ENCODE assay signal across 1 cellular context in the genomic region with DNA sequence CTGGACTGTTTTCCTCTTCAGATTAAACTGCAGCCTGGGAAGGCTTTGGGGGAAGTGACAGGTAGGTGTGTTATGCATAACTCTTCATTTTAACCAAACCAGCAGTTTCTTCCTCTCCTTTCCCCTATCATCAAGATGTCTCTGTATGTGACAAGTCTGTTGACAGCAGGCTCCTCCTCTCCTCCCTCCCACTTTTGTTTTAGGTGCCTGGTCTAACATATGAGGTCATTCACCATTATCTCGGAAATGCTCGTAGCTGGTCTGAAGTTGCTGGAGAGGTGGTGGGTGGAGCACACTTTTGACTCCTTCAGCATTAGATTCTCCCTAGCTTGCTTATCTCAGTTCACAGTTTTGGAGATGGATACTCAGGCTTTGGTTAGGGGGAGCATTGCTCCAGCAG.
TF ChIP-seq lines count a peak whose summit lies in the region.

No MANE protein-coding gene starts in this region.

TF ChIP-seq in K562, 482 proteins besides CTCF, POLR2A, EP300 and RAD21 (continued from another document):
- TF ChIP-seq, protein P1, sequence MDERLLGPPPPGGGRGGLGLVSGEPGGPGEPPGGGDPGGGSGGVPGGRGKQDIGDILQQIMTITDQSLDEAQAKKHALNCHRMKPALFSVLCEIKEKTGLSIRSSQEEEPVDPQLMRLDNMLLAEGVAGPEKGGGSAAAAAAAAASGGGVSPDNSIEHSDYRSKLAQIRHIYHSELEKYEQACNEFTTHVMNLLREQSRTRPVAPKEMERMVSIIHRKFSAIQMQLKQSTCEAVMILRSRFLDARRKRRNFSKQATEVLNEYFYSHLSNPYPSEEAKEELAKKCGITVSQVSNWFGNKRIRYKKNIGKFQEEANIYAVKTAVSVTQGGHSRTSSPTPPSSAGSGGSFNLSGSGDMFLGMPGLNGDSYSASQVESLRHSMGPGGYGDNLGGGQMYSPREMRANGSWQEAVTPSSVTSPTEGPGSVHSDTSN (CRISPR knock-in tag; IDR thresholded peaks at IDR 0.05; ENCODE audit: low read depth), result no peak
- TF ChIP-seq, protein P1 (tag; conservative IDR thresholded peaks at IDR 0.05; ENCODE audit: low read depth), result peak; percentile 64
- no peak for TF ChIP-seq ZC3H11A (IDR thresholded peaks at IDR 0.05; ENCODE audit: low read depth, low read length)
- no peak for TF ChIP-seq ZNF77 (CRISPR knock-in tag; IDR thresholded peaks at IDR 0.05)
- no peak for TF ChIP-seq SRSF3 (IDR thresholded peaks at IDR 0.05; ENCODE audit: insufficient read depth, low read length)
- TF ChIP-seq, protein P2, sequence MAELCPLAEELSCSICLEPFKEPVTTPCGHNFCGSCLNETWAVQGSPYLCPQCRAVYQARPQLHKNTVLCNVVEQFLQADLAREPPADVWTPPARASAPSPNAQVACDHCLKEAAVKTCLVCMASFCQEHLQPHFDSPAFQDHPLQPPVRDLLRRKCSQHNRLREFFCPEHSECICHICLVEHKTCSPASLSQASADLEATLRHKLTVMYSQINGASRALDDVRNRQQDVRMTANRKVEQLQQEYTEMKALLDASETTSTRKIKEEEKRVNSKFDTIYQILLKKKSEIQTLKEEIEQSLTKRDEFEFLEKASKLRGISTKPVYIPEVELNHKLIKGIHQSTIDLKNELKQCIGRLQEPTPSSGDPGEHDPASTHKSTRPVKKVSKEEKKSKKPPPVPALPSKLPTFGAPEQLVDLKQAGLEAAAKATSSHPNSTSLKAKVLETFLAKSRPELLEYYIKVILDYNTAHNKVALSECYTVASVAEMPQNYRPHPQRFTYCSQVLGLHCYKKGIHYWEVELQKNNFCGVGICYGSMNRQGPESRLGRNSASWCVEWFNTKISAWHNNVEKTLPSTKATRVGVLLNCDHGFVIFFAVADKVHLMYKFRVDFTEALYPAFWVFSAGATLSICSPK (IDR thresholded peaks at IDR 0.05; ENCODE audit: borderline replicate concordance), result no peak
- TF ChIP-seq CHD4 (IDR thresholded peaks at IDR 0.05; ENCODE audit: insufficient read depth, insufficient replicate concordance, low read depth, low read length, poor library complexity, severe bottlenecking), result no peak
- no peak for TF ChIP-seq MCM7 (IDR thresholded peaks at IDR 0.05)
- no peak for TF ChIP-seq NR2F6 (CRISPR knock-in tag; IDR thresholded peaks at IDR 0.05)
- TF ChIP-seq SOX6 (IDR thresholded peaks at IDR 0.05), result 0 out of 2 replicates have a peak, but pooled peaks have one; percentile 44
- TF ChIP-seq ZBTB17 (CRISPR knock-in tag; IDR thresholded peaks at IDR 0.05), result no peak
- TF ChIP-seq MEIS2 (IDR thresholded peaks at IDR 0.05; ENCODE audit: partially characterized antibody), result peak; percentile 76
- TF ChIP-seq, protein P3, sequence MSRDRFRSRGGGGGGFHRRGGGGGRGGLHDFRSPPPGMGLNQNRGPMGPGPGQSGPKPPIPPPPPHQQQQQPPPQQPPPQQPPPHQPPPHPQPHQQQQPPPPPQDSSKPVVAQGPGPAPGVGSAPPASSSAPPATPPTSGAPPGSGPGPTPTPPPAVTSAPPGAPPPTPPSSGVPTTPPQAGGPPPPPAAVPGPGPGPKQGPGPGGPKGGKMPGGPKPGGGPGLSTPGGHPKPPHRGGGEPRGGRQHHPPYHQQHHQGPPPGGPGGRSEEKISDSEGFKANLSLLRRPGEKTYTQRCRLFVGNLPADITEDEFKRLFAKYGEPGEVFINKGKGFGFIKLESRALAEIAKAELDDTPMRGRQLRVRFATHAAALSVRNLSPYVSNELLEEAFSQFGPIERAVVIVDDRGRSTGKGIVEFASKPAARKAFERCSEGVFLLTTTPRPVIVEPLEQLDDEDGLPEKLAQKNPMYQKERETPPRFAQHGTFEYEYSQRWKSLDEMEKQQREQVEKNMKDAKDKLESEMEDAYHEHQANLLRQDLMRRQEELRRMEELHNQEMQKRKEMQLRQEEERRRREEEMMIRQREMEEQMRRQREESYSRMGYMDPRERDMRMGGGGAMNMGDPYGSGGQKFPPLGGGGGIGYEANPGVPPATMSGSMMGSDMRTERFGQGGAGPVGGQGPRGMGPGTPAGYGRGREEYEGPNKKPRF (IDR thresholded peaks at IDR 0.05; ENCODE audit: low read depth, low read length), result no peak
- no peak for TF ChIP-seq HNRNPK (IDR thresholded peaks at IDR 0.05; ENCODE audit: low read depth, low read length, poor library complexity, severe bottlenecking)
- no peak for TF ChIP-seq KDM2B (CRISPR knock-in tag; IDR thresholded peaks at IDR 0.05)
- peak; percentile 74 for TF ChIP-seq ATF7 (IDR thresholded peaks at IDR 0.05)
- TF ChIP-seq FOXJ2 (tag; IDR thresholded peaks at IDR 0.05), result no peak
- TF ChIP-seq, protein P4, sequence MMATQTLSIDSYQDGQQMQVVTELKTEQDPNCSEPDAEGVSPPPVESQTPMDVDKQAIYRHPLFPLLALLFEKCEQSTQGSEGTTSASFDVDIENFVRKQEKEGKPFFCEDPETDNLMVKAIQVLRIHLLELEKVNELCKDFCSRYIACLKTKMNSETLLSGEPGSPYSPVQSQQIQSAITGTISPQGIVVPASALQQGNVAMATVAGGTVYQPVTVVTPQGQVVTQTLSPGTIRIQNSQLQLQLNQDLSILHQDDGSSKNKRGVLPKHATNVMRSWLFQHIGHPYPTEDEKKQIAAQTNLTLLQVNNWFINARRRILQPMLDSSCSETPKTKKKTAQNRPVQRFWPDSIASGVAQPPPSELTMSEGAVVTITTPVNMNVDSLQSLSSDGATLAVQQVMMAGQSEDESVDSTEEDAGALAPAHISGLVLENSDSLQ (IDR thresholded peaks at IDR 0.05), result peak; percentile 76
- TF ChIP-seq HCFC1 (IDR thresholded peaks at IDR 0.05; ENCODE audit: low read depth, low read length), result no peak
- no peak for TF ChIP-seq NR4A1 (CRISPR knock-in tag; IDR thresholded peaks at IDR 0.05)
- TF ChIP-seq NR4A1 (tag; IDR thresholded peaks at IDR 0.05), result no peak
- TF ChIP-seq ZNF124 (CRISPR knock-in tag; IDR thresholded peaks at IDR 0.05), result no peak
- TF ChIP-seq, protein P5, sequence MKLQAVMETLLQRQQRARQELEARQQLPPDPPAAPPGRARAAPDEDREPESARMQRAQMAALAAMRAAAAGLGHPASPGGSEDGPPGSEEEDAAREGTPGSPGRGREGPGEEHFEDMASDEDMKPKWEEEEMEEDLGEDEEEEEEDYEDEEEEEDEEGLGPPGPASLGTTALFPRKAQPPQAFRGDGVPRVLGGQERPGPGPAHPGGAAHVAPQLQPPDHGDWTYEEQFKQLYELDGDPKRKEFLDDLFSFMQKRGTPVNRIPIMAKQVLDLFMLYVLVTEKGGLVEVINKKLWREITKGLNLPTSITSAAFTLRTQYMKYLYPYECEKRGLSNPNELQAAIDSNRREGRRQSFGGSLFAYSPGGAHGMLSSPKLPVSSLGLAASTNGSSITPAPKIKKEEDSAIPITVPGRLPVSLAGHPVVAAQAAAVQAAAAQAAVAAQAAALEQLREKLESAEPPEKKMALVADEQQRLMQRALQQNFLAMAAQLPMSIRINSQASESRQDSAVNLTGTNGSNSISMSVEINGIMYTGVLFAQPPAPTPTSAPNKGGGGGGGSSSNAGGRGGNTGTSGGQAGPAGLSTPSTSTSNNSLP (IDR thresholded peaks at IDR 0.05; ENCODE audit: borderline replicate concordance, low read depth, low read length), result no peak
- TF ChIP-seq CBX1 (IDR thresholded peaks at IDR 0.05; ENCODE audit: low read depth), result no peak
- TF ChIP-seq, protein P6, sequence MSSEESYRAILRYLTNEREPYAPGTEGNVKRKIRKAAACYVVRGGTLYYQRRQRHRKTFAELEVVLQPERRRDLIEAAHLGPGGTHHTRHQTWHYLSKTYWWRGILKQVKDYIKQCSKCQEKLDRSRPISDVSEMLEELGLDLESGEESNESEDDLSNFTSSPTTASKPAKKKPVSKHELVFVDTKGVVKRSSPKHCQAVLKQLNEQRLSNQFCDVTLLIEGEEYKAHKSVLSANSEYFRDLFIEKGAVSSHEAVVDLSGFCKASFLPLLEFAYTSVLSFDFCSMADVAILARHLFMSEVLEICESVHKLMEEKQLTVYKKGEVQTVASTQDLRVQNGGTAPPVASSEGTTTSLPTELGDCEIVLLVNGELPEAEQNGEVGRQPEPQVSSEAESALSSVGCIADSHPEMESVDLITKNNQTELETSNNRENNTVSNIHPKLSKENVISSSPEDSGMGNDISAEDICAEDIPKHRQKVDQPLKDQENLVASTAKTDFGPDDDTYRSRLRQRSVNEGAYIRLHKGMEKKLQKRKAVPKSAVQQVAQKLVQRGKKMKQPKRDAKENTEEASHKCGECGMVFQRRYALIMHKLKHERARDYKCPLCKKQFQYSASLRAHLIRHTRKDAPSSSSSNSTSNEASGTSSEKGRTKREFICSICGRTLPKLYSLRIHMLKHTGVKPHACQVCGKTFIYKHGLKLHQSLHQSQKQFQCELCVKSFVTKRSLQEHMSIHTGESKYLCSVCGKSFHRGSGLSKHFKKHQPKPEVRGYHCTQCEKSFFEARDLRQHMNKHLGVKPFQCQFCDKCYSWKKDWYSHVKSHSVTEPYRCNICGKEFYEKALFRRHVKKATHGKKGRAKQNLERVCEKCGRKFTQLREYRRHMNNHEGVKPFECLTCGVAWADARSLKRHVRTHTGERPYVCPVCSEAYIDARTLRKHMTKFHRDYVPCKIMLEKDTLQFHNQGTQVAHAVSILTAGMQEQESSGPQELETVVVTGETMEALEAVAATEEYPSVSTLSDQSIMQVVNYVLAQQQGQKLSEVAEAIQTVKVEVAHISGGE (CRISPR knock-in tag; IDR thresholded peaks at IDR 0.05), result no peak
- no peak for TF ChIP-seq KAT7 (CRISPR knock-in tag; IDR thresholded peaks at IDR 0.05; ENCODE audit: borderline replicate concordance)
- TF ChIP-seq ZNF3 (CRISPR knock-in tag; IDR thresholded peaks at IDR 0.05), result no peak
- no peak for TF ChIP-seq NCOA2 (IDR thresholded peaks at IDR 0.05; ENCODE audit: partially characterized antibody in 2 of 2)
